ENCODE assay signal across 12 cellular contexts in genomic region chr17:68704897-68705296, GRCh38.
A peak's percentile ranks its signal among the peaks of the same experiment; 100 is the strongest.
DNase-seq lines count a peak whose midpoint lies in the region; ATAC-seq and TF ChIP-seq lines count a peak whose summit lies in the region.
"Had no signal": no experiment of that assay in that cellular context is flagged by ENCODE, and none has a peak within 500 bp of the region (broad histone marks: within the 10 kb centered on the region; RNA-seq: fewer than 3 reads in every experiment).

No MANE protein-coding gene starts in this region.

- dilution Hi-C loops in mammary epithelial cell (cut with HindIII; ENCODE audit: low sequenced_read_pairs), result no loop called here

- H3K9ac ChIP-seq in GM23248 (peak overlapping the region; percentile 78), mammary epithelial cell (ENCODE audit: insufficient read depth, low read length) (no peak overlapping the region)

- ATAC-seq in GM21423 (IDR thresholded peaks at IDR 0.05; ENCODE audit: unreplicated experiment), result no peak

- peak overlapping the region; percentile 42 for H2AFZ ChIP-seq in ACC112 (ENCODE audit: low read length, unreplicated experiment)
- peak overlapping the region; percentile 56 for H2AFZ ChIP-seq in GM23248
- H2AFZ ChIP-seq in mammary epithelial cell (ENCODE audit: low read depth, low read length), result peak overlapping the region; percentile 60

- H3K4me2 ChIP-seq in GM23248 (ENCODE audit: unreplicated experiment) (peak overlapping the region; percentile 73), mammary epithelial cell (ENCODE audit: insufficient read depth, low read depth, low read length) (peak overlapping the region; percentile 54)

- no peaks in the 10 kb centered on the region for H3K9me2 ChIP-seq in GM23248 (ENCODE audit: insufficient read depth)

- H3K4me1 ChIP-seq in ACC112 (ENCODE audit: control insufficient read depth, insufficient read depth, low read length, unreplicated experiment), result peaks cover 15% of the 10 kb centered on the region
- H3K4me1 ChIP-seq in GM23248 (ENCODE audit: insufficient read depth), result peaks cover 39% of the 10 kb centered on the region
- peaks cover 23% of the 10 kb centered on the region for H3K4me1 ChIP-seq in mammary epithelial cell (ENCODE audit: insufficient read depth, low read length)

- intact Hi-C loops in mammary epithelial cell (cut with micrococcal nuclease), result no loop called here

- CTCF ChIA-PET in mammary epithelial cell (lab: Charles Lee; ENCODE audit: low non-redundant PET), result no interaction called here

- DNase-seq in GM23248 (peak; percentile 93), mammary epithelial cell (peak; percentile 37), myocyte (ENCODE audit: low read depth) (peak; percentile 93), NCI-H774 (lab: John Stamatoyannopoulos, UW) (no peak), NCI-H82 (lab: John Stamatoyannopoulos, UW) (no peak), SKM-1 (lab: John Stamatoyannopoulos, UW; ENCODE audit: unreplicated experiment) (no peak)
- DNase-seq: ACHN; activated T-cell treated with anti-CD3 and anti-CD28 coated beads, Interleukin-2, amount 50 U/mL, for 48 hours; NCI-H1105 treated with DMSO at 0.1 percent for 48 hours; NCI-H2171 treated with DMSO at 0.1 percent for 48 hours had no signal

- peaks cover 50% of the 10 kb centered on the region for H3F3A ChIP-seq in GM23248 (ENCODE audit: insufficient read depth)

- TF ChIP-seq CTCF in mammary epithelial cell (conservative IDR thresholded peaks at IDR 0.05 in 1 of 2, IDR thresholded peaks at IDR 0.05 in 1 of 2; ENCODE audit: extremely low read depth in 1 of 2, insufficient read depth in 1 of 2, low read depth in 1 of 2, low read length in 2 of 2), result no peak

- no peaks in the 10 kb centered on the region for H3K27me3 ChIP-seq in ACC112 (ENCODE audit: insufficient read depth, low read length)
- no peaks in the 10 kb centered on the region for H3K27me3 ChIP-seq in GM23248 (replicated peaks; ENCODE audit: insufficient read depth)
- H3K27me3 ChIP-seq in mammary epithelial cell (ENCODE audit: insufficient read depth, low read length), result no peaks in the 10 kb centered on the region

- no peaks in the 10 kb centered on the region for H3K79me2 ChIP-seq in ACC112 (ENCODE audit: control insufficient read depth, insufficient read depth, low read length, unreplicated experiment)
- no peaks in the 10 kb centered on the region for H3K79me2 ChIP-seq in GM23248 (ENCODE audit: insufficient read depth)
- H3K79me2 ChIP-seq in mammary epithelial cell (ENCODE audit: insufficient read depth, low read length), result no peaks in the 10 kb centered on the region

- WGBS in GM23248 (ENCODE audit: low coverage in 1 of 2, low lambda C conversion rate in 2 of 2, missing lambda C conversion rate in 2 of 2), 2 experiments, result 4 to 9% methylated on average over 7 of the region's 7 CpGs
- WGBS in mammary epithelial cell (ENCODE audit: low coverage, missing lambda C conversion rate), result 8% methylated on average over 7 of the region's 7 CpGs

- BruUV-seq in mammary epithelial cell (replicated peaks; lab: Mats Ljungman, UMichigan), result no TSS peak

- in situ Hi-C loops in GM23248 (cut with MboI) (no loop called here), mammary epithelial cell (cut with MboI; ENCODE audit: low sequenced_read_pairs in 2 of 2) (no loop called here)

- H3K27ac ChIP-seq in ACC112 (ENCODE audit: low read depth, low read length), result peak overlapping the region; percentile 34; the same call in 1 of the 2 replicates
- peak overlapping the region; percentile 97 for H3K27ac ChIP-seq in GM23248
- H3K27ac ChIP-seq in mammary epithelial cell (ENCODE audit: insufficient read depth, low read depth, low read length), result no peak overlapping the region

- H3K36me3 ChIP-seq in ACC112 (ENCODE audit: insufficient read depth, low read length) (no peaks in the 10 kb centered on the region), GM23248 (ENCODE audit: low read depth) (no peaks in the 10 kb centered on the region), mammary epithelial cell (ENCODE audit: insufficient read depth, low read length) (no peaks in the 10 kb centered on the region)

- H4K20me1 ChIP-seq in GM23248 (ENCODE audit: insufficient read depth) (no peaks in the 10 kb centered on the region), mammary epithelial cell (ENCODE audit: insufficient read depth, low read length) (no peaks in the 10 kb centered on the region)

- H3K9me3 ChIP-seq in GM23248 (ENCODE audit: low read depth), result no peaks in the 10 kb centered on the region
- H3K9me3 ChIP-seq in mammary epithelial cell (replicated peaks; ENCODE audit: insufficient read depth, low read length), result no peaks in the 10 kb centered on the region

- H3K4me3 ChIP-seq in ACC112 (ENCODE audit: low read depth, low read length) (peak overlapping the region; percentile 60), GM23248 (peak overlapping the region; percentile 56), mammary epithelial cell (replicated peaks in 1 of 3; ENCODE audit: insufficient read depth in 1 of 3, low read depth in 2 of 3, low read length in 3 of 3) (no peak overlapping the region)

Comparison
In these comparisons a context has a peak if more than half of its experiments do, and no peak if none do; other contexts are left out.
1. H3K4me3 ChIP-seq: peak in ACC112 (single experiment) and GM23248 (single experiment); none in mammary epithelial cell (0 of 3).
2. DNase-seq: peak in GM23248 (single experiment), mammary epithelial cell (single experiment) and myocyte (single experiment); none in NCI-H774 (single experiment), NCI-H82 (single experiment) and SKM-1 (single experiment).
3. Peak in every context shown above with its lines, with median percentiles within 50 percentile points of each other: H2AFZ ChIP-seq.